1 cellular context compared by ENCODE assay signal in genomic region chr17:75889454-75889853, GRCh38.
A peak's percentile ranks its signal among the peaks of the same experiment; 100 is the strongest.
TF ChIP-seq lines count a peak whose summit lies in the region.

No MANE protein-coding gene starts in this region.

TF ChIP-seq in GM12878, 131 proteins besides CTCF, POLR2A, EP300 and RAD21:
- TF ChIP-seq BHLHE40 (IDR thresholded peaks at IDR 0.05; ENCODE audit: borderline replicate concordance in 1 of 2, low read depth in 2 of 2, low read length in 1 of 2) (0 out of 4 replicates have a peak, but pooled peaks of 1 of the 2 experiments have one; percentile 48), SPI1 (IDR thresholded peaks at IDR 0.05; ENCODE audit: borderline replicate concordance, insufficient read depth, low read depth, low read length) (no peak), USF1 (IDR thresholded peaks at IDR 0.05; ENCODE audit: borderline replicate concordance, extremely low read length, insufficient read depth, low read depth, low read length) (peak; percentile 51), CHD2 (IDR thresholded peaks at IDR 0.05; ENCODE audit: borderline replicate concordance, low read depth, low read length) (no peak), ZNF24 (IDR thresholded peaks at IDR 0.05) (no peak), NBN (IDR thresholded peaks at IDR 0.05) (no peak), RB1 (IDR thresholded peaks at IDR 0.05; ENCODE audit: borderline replicate concordance) (no peak), REST (IDR thresholded peaks at IDR 0.05; ENCODE audit: low read depth, low read length) (no peak), RBBP5 (conservative IDR thresholded peaks at IDR 0.05) (no peak), BMI1 (IDR thresholded peaks at IDR 0.05; ENCODE audit: borderline replicate concordance) (no peak), HCFC1 (IDR thresholded peaks at IDR 0.05; ENCODE audit: low read length) (no peak)
